In the genomic region with DNA sequence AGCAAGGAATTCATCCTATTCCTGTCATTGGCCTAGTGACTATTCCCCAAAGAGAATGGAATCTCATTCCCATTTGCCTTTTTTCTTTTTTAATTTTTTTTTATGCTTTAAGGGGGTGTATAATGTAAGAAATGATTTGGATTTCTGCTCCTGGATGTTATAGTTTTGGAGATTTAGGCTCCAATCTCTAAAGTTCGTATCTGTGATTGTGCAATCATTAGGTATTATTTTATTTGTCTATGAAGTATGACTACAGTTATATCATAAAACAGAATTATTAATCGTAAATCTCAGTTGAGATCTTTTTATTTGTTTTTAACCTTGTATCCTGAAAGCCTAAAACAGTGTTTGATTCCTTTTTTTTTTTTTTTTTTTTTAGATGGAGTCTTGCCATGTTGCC, we compare ENCODE assay signal across 9 cellular contexts.
"Had no signal": no experiment of that assay in that cellular context is flagged by ENCODE, and none has a peak within 500 bp of the region (broad histone marks: within the 10 kb centered on the region; RNA-seq: fewer than 3 reads in every experiment).

No MANE protein-coding gene starts in this region.

- H2AFZ ChIP-seq: GM23248 had no signal

- H3K9ac ChIP-seq: GM23248 had no signal

- H3K27ac ChIP-seq: GM23248, HL-60 had no signal

- H3K4me3 ChIP-seq: GM23248 had no signal

- FAIRE-seq: H54 had no signal

- DNase-seq: GM23248, GOT3, H9, HCEC 1CT, HFFc6, Kasumi-1, KG1 had no signal
